In genomic region chr11:87425391-87425790, GRCh38 we compare ENCODE assay signal across 26 cellular contexts.
DNase-seq lines count a peak whose midpoint lies in the region; ATAC-seq, FAIRE-seq and TF ChIP-seq lines count a peak whose summit lies in the region.
"Had no signal": no experiment of that assay in that cellular context is flagged by ENCODE, and none has a peak within 500 bp of the region (broad histone marks: within the 10 kb centered on the region; RNA-seq: fewer than 3 reads in every experiment).

No MANE protein-coding gene starts in this region.

- H3K9me3 Mint-ChIP-seq in astrocyte (ENCODE audit: unreplicated experiment) = peaks cover 4% of the 10 kb centered on the region
- H3K9me3 Mint-ChIP-seq: activated naive CD4-positive, alpha-beta T cell treated with anti-CD3 and anti-CD28 coated beads, Interleukin-2, amount 10 ng/mL, durations not matched to agents 7 days and 5 days; nephron progenitor cell had no signal

- H3K4me3 Mint-ChIP-seq in astrocyte (ENCODE audit: unreplicated experiment) = no peak overlapping the region
- H3K4me3 Mint-ChIP-seq: activated naive CD4-positive, alpha-beta T cell treated with anti-CD3 and anti-CD28 coated beads, Interleukin-2, amount 10 ng/mL, durations not matched to agents 7 days and 5 days; nephron progenitor cell had no signal

- no peak for TF ChIP-seq POLR2A in esophagus squamous epithelium (IDR thresholded peaks at IDR 0.05)

- H2AFZ ChIP-seq in astrocyte (ENCODE audit: low read depth, low read length) = no peak overlapping the region

- FAIRE-seq in astrocyte (lab: Jason Lieb, UNC) = peak; percentile 78
- FAIRE-seq: A204.1, D721Med, GM18507, H54, K562 had no signal

- peak overlapping the region; percentile 45 for H3K4me2 ChIP-seq in astrocyte (ENCODE audit: low read length)

- peak overlapping the region; percentile 10 for H3K27ac Mint-ChIP-seq in astrocyte (ENCODE audit: unreplicated experiment)
- H3K27ac Mint-ChIP-seq: activated naive CD4-positive, alpha-beta T cell treated with anti-CD3 and anti-CD28 coated beads, Interleukin-2, amount 10 ng/mL, durations not matched to agents 7 days and 5 days; nephron progenitor cell had no signal

- no peaks in the 10 kb centered on the region for H4K20me1 ChIP-seq in astrocyte (ENCODE audit: insufficient read depth, low read length)

- DNase-seq in AG10803 (ENCODE audit: low read depth) = peak; percentile 39
- DNase-seq in astrocyte (ENCODE audit: low read depth) = no peak
- peak; percentile 60 for DNase-seq in islet precursor cell
- DNase-seq in HPDE6-E6E7 (ENCODE audit: extremely low spot score) = no peak
- DNase-seq in aorta = no peak
- DNase-seq in OCI-M2 (lab: John Stamatoyannopoulos, UW; ENCODE audit: unreplicated experiment) = no peak
- DNase-seq in esophagus squamous epithelium (lab: John Stamatoyannopoulos, UW) = no peak
- DNase-seq: activated CD4-positive, alpha-beta T cell treated with anti-CD3 and anti-CD28 coated beads for 4 hours; activated naive CD4-positive, alpha-beta T cell treated with anti-CD3 and anti-CD28 coated beads, Interleukin-2, amount 10 ng/mL, durations not matched to agents 7 days and 5 days; activated T-cell treated with anti-CD3 and anti-CD28 coated beads, Interleukin-2, amount 50 U/mL, for 48 hours; dorsolateral prefrontal cortex; midbrain; NCI-H146; NCI-H2171 treated with DMSO at 0.1 percent for 48 hours; nephron progenitor cell; Right ventricle myocardium superior; sigmoid colon; upper lobe of right lung had no signal

- H3K27me3 ChIP-seq in HUES6 (ENCODE audit: control insufficient read depth, insufficient read depth, low read length) (no peaks in the 10 kb centered on the region), astrocyte (ENCODE audit: insufficient read depth, low read length) (no peaks in the 10 kb centered on the region), aorta (ENCODE audit: control insufficient read depth in 1 of 2, insufficient read depth in 2 of 2, low read length in 1 of 2) (no peaks in the 10 kb centered on the region), esophagus squamous epithelium (no peaks in the 10 kb centered on the region)
- H3K27me3 ChIP-seq: dorsolateral prefrontal cortex, gastroesophageal sphincter, sigmoid colon, upper lobe of right lung had no signal

- intact Hi-C loops in aorta (cut with DNase I) (no loop called here), esophagus squamous epithelium (cut with DNase I) (loop anchor here (10.0 kb wide), 1 partner anchor 491 kb away; no protein-coding TSS in a partner anchor)

- H3K36me3 ChIP-seq in HUES6 (ENCODE audit: control insufficient read depth, insufficient read depth, low read length) (no peaks in the 10 kb centered on the region), astrocyte (ENCODE audit: insufficient read depth, low read length) (no peaks in the 10 kb centered on the region), aorta (ENCODE audit: control insufficient read depth in 1 of 2, insufficient read depth in 2 of 2, low read length in 1 of 2) (no peaks in the 10 kb centered on the region), esophagus squamous epithelium (no peaks in the 10 kb centered on the region)
- H3K36me3 ChIP-seq: gastroesophageal sphincter, sigmoid colon, upper lobe of right lung had no signal

- 94% methylated on average over 5 of the region's 5 CpGs for WGBS in aorta, 2 donors
- WGBS in esophagus squamous epithelium, 2 donors = 85 to 89% methylated on average over 5 of the region's 5 CpGs

- TF ChIP-seq CTCF in AG10803 (conservative IDR thresholded peaks at IDR 0.05; ENCODE audit: low read length) (no peak), astrocyte (IDR thresholded peaks at IDR 0.05; ENCODE audit: insufficient read depth, low read depth, low read length) (no peak), esophagus squamous epithelium (IDR thresholded peaks at IDR 0.05) (no peak)

- H3K9me3 ChIP-seq in HUES6 (ENCODE audit: control insufficient read depth, insufficient read depth, low read depth, low read length) (no peaks in the 10 kb centered on the region), astrocyte (ENCODE audit: insufficient read depth, low read depth, low read length) (no peaks in the 10 kb centered on the region), aorta (ENCODE audit: control insufficient read depth, low read length) (no peaks in the 10 kb centered on the region), esophagus squamous epithelium (no peaks in the 10 kb centered on the region)
- H3K9me3 ChIP-seq: gastroesophageal sphincter, sigmoid colon, upper lobe of right lung had no signal

- no peaks in the 10 kb centered on the region for H3K27me3 Mint-ChIP-seq in astrocyte (ENCODE audit: low read depth, unreplicated experiment)
- H3K27me3 Mint-ChIP-seq: activated naive CD4-positive, alpha-beta T cell treated with anti-CD3 and anti-CD28 coated beads, Interleukin-2, amount 10 ng/mL, durations not matched to agents 7 days and 5 days had no signal

- no peak for ATAC-seq in aorta (ENCODE audit: low FRiP score)
- ATAC-seq: gastroesophageal sphincter, K562, upper lobe of right lung had no signal

- H3K27ac ChIP-seq in HUES6 (ENCODE audit: low read depth, low read length) (peak overlapping the region; percentile 61; the same call in 1 of the 2 replicates), astrocyte (ENCODE audit: low read depth, low read length) (peak overlapping the region; percentile 78), aorta (ENCODE audit: low read depth in 1 of 2, low read length in 2 of 2) (no peak overlapping the region), esophagus squamous epithelium (no peak overlapping the region)
- H3K27ac ChIP-seq: C4-2B, dorsolateral prefrontal cortex, gastroesophageal sphincter, sigmoid colon, upper lobe of right lung had no signal

- H3K36me3 Mint-ChIP-seq in astrocyte (ENCODE audit: low read depth, unreplicated experiment) = no peaks in the 10 kb centered on the region
- H3K36me3 Mint-ChIP-seq: activated naive CD4-positive, alpha-beta T cell treated with anti-CD3 and anti-CD28 coated beads, Interleukin-2, amount 10 ng/mL, durations not matched to agents 7 days and 5 days had no signal

- H3K79me2 ChIP-seq in astrocyte (ENCODE audit: insufficient read depth, low read length) = no peaks in the 10 kb centered on the region

- H3K9ac ChIP-seq in HUES6 (ENCODE audit: low read length) = no peak overlapping the region
- peak overlapping the region; percentile 32 for H3K9ac ChIP-seq in astrocyte (ENCODE audit: low read length)

- peaks cover 19% of the 10 kb centered on the region for H3K4me1 Mint-ChIP-seq in astrocyte (ENCODE audit: low read depth, unreplicated experiment)
- H3K4me1 Mint-ChIP-seq: activated naive CD4-positive, alpha-beta T cell treated with anti-CD3 and anti-CD28 coated beads, Interleukin-2, amount 10 ng/mL, durations not matched to agents 7 days and 5 days; nephron progenitor cell had no signal

- H3K4me3 ChIP-seq in AG10803 (ENCODE audit: low read length) (no peak overlapping the region), HUES6 (ENCODE audit: low read depth, low read length) (no peak overlapping the region), astrocyte (ENCODE audit: insufficient read depth, low read depth, low read length) (no peak overlapping the region), aorta (ENCODE audit: low read length in 2 of 2) (no peak overlapping the region), esophagus squamous epithelium (no peak overlapping the region)
- H3K4me3 ChIP-seq: dorsolateral prefrontal cortex, gastroesophageal sphincter, K562, sigmoid colon, upper lobe of right lung had no signal

- H3K4me1 ChIP-seq in HUES6 (ENCODE audit: control insufficient read depth, insufficient read depth, low read length) (peaks cover 24% of the 10 kb centered on the region), astrocyte (ENCODE audit: insufficient read depth, low read length) (peaks cover 34% of the 10 kb centered on the region), aorta (ENCODE audit: control insufficient read depth in 1 of 2, insufficient read depth in 2 of 2, low read length in 2 of 2) (peaks cover 0 to 3% of the 10 kb centered on the region in 2 donors), esophagus squamous epithelium (no peaks in the 10 kb centered on the region)
- H3K4me1 ChIP-seq: gastroesophageal sphincter, sigmoid colon, upper lobe of right lung had no signal

Comparison
In these comparisons a context has a peak if more than half of its experiments do, and no peak if none do; other contexts are left out.
1. DNase-seq: peak in AG10803 (single experiment) and islet precursor cell (single experiment); none in astrocyte (single experiment), HPDE6-E6E7 (single experiment), aorta (0 of 2), OCI-M2 (single experiment) and esophagus squamous epithelium (single experiment).
2. H3K27ac ChIP-seq: peak in HUES6 (single experiment) and astrocyte (single experiment); none in aorta (0 of 2) and esophagus squamous epithelium (0 of 4).